1 cellular context compared by ENCODE assay signal in genomic region chr11:71500601-71501021, GRCh38.
TF ChIP-seq lines count a peak whose summit lies in the region.

No MANE protein-coding gene starts in this region.

TF ChIP-seq in SK-N-SH, 30 proteins besides CTCF, POLR2A, EP300 and RAD21 (continued from another document):
- TF ChIP-seq REST (IDR thresholded peaks at IDR 0.05; ENCODE audit: low read depth, low read length) (no peak), TAF1 (IDR thresholded peaks at IDR 0.05; ENCODE audit: borderline replicate concordance, low read depth, low read length) (no peak), POLR2AphosphoS5 (IDR thresholded peaks at IDR 0.05; ENCODE audit: low read depth, low read length) (no peak), TCF12 (IDR thresholded peaks at IDR 0.05) (no peak), RCOR1 (IDR thresholded peaks at IDR 0.05; ENCODE audit: low read length) (no peak)
TF ChIP-seq in SK-N-SH: peak in this region for 0.
